ENCODE assay signal across 1 cellular context in the genomic region with DNA sequence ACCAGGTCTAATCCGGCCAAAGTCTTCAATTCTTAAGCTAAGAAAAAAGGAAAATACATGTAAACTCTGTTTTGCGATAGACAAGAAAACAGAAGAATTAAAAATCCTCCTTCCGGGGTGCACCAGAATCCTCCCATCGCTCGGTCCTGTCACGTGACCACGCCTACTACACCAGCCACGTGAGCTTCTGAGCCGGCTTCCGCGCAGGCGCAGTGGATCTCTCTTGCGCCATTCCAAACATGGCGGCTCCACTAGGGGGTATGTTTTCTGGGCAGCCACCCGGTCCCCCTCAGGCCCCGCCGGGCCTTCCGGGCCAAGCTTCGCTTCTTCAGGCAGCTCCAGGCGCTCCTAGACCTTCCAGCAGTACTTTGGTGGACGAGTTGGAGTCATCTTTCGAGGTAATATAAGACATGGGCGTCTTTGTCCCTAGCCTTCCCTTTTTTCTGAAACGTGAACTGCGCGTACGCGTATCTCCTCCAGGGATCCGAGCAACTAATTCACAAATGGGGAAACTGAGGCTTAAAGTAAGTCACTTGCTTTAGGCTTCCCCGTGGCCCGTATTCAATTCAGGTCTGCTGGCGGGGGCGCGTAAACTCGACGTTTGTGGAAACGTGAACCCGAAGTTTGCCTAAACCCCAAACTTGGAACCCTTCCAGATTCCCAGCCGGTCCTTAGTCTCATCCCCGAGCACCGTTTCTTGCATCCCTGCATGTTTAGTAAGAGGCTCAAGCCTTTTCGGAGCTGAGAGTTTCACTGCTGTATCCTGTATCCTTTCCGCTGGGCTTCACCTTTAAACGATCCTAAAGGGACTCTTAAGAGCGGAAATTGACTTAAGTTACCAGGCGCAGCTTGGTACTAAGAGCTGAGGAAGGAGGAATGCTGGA.
TF ChIP-seq lines count a peak whose summit lies in the region.

A gene with protein sequence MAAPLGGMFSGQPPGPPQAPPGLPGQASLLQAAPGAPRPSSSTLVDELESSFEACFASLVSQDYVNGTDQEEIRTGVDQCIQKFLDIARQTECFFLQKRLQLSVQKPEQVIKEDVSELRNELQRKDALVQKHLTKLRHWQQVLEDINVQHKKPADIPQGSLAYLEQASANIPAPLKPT (plus strand): TSS at position 226 of the 884 bp plus-strand sequence. CDS start 14 bp downstream, at position 240.

TF ChIP-seq in HepG2, 621 proteins besides CTCF, POLR2A, EP300 and RAD21 (continued from another document and continues in another):
- TF ChIP-seq, protein P1, sequence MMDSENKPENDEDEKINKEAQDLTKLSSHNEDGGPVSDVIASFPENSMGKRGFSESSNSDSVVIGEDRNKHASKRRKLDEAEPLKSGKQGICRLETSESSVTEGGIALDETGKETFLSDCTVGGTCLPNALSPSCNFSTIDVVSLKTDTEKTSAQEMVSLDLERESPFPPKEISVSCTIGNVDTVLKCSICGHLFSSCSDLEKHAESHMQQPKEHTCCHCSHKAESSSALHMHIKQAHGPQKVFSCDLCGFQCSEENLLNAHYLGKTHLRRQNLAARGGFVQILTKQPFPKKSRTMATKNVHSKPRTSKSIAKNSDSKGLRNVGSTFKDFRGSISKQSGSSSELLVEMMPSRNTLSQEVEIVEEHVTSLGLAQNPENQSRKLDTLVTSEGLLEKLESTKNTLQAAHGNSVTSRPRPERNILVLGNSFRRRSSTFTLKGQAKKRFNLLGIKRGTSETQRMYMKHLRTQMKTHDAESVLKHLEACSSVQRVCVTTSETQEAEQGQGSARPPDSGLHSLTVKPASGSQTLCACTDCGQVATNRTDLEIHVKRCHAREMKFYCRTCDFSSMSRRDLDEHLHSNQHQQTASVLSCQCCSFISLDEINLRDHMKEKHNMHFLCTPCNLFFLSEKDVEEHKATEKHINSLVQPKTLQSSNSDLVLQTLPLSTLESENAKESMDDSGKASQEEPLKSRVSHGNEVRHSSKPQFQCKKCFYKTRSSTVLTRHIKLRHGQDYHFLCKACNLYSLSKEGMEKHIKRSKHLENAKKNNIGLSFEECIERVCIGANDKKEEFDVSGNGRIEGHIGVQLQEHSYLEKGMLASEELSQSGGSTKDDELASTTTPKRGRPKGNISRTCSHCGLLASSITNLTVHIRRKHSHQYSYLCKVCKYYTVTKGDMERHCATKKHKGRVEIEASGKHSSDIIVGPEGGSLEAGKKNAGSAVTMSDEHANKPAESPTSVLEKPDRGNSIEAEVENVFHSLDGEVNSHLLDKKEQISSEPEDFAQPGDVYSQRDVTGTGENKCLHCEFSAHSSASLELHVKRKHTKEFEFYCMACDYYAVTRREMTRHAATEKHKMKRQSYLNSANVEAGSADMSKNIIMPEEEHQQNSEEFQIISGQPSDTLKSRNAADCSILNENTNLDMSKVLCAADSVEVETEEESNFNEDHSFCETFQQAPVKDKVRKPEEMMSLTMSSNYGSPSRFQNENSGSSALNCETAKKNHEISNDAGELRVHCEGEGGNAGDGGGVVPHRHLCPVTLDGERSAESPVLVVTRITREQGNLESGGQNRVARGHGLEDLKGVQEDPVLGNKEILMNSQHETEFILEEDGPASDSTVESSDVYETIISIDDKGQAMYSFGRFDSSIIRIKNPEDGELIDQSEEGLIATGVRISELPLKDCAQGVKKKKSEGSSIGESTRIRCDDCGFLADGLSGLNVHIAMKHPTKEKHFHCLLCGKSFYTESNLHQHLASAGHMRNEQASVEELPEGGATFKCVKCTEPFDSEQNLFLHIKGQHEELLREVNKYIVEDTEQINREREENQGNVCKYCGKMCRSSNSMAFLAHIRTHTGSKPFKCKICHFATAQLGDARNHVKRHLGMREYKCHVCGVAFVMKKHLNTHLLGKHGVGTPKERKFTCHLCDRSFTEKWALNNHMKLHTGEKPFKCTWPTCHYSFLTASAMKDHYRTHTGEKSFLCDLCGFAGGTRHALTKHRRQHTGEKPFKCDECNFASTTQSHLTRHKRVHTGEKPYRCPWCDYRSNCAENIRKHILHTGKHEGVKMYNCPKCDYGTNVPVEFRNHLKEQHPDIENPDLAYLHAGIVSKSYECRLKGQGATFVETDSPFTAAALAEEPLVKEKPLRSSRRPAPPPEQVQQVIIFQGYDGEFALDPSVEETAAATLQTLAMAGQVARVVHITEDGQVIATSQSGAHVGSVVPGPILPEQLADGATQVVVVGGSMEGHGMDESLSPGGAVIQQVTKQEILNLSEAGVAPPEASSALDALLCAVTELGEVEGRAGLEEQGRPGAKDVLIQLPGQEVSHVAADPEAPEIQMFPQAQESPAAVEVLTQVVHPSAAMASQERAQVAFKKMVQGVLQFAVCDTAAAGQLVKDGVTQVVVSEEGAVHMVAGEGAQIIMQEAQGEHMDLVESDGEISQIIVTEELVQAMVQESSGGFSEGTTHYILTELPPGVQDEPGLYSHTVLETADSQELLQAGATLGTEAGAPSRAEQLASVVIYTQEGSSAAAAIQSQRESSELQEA (CRISPR knock-in tag; IDR thresholded peaks at IDR 0.05; ENCODE audit: not compliant biosample characterization): no peak
- TF ChIP-seq MED8 (CRISPR knock-in tag; IDR thresholded peaks at IDR 0.05; ENCODE audit: insufficient replicate concordance): no peak
- TF ChIP-seq, protein P2, sequence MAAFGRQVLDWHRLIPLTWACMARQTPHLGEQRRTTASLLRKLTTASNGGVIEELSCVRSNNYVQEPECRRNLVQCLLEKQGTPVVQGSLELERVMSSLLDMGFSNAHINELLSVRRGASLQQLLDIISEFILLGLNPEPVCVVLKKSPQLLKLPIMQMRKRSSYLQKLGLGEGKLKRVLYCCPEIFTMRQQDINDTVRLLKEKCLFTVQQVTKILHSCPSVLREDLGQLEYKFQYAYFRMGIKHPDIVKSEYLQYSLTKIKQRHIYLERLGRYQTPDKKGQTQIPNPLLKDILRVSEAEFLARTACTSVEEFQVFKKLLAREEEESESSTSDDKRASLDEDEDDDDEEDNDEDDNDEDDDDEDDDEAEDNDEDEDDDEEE (CRISPR knock-in tag; IDR thresholded peaks at IDR 0.05): peak; percentile 38
- no peak; the same call in 1 of the 2 replicates for TF ChIP-seq ZNF777 (CRISPR knock-in tag; IDR thresholded peaks at IDR 0.05)
- TF ChIP-seq ZNF768 (CRISPR knock-in tag; IDR thresholded peaks at IDR 0.05): 0 out of 2 replicates have a peak, but pooled peaks have one; percentile 19
- TF ChIP-seq HNF4A (CRISPR knock-in tag; IDR thresholded peaks at IDR 0.05): 0 out of 2 replicates have a peak, but pooled peaks have one; percentile 3
- TF ChIP-seq, protein P3, sequence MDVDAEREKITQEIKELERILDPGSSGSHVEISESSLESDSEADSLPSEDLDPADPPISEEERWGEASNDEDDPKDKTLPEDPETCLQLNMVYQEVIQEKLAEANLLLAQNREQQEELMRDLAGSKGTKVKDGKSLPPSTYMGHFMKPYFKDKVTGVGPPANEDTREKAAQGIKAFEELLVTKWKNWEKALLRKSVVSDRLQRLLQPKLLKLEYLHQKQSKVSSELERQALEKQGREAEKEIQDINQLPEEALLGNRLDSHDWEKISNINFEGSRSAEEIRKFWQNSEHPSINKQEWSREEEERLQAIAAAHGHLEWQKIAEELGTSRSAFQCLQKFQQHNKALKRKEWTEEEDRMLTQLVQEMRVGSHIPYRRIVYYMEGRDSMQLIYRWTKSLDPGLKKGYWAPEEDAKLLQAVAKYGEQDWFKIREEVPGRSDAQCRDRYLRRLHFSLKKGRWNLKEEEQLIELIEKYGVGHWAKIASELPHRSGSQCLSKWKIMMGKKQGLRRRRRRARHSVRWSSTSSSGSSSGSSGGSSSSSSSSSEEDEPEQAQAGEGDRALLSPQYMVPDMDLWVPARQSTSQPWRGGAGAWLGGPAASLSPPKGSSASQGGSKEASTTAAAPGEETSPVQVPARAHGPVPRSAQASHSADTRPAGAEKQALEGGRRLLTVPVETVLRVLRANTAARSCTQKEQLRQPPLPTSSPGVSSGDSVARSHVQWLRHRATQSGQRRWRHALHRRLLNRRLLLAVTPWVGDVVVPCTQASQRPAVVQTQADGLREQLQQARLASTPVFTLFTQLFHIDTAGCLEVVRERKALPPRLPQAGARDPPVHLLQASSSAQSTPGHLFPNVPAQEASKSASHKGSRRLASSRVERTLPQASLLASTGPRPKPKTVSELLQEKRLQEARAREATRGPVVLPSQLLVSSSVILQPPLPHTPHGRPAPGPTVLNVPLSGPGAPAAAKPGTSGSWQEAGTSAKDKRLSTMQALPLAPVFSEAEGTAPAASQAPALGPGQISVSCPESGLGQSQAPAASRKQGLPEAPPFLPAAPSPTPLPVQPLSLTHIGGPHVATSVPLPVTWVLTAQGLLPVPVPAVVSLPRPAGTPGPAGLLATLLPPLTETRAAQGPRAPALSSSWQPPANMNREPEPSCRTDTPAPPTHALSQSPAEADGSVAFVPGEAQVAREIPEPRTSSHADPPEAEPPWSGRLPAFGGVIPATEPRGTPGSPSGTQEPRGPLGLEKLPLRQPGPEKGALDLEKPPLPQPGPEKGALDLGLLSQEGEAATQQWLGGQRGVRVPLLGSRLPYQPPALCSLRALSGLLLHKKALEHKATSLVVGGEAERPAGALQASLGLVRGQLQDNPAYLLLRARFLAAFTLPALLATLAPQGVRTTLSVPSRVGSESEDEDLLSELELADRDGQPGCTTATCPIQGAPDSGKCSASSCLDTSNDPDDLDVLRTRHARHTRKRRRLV (CRISPR knock-in tag; IDR thresholded peaks at IDR 0.05): no peak
- no peak for TF ChIP-seq HNRNPK (IDR thresholded peaks at IDR 0.05; ENCODE audit: low read depth, low read length, poor library complexity, severe bottlenecking)
- 0 out of 2 replicates have a peak, but pooled peaks have one; percentile 34 for TF ChIP-seq AKAP8 (CRISPR knock-in tag; IDR thresholded peaks at IDR 0.05)
- TF ChIP-seq SALL1 (CRISPR knock-in tag; IDR thresholded peaks at IDR 0.05): peak; percentile 59
- no peak for TF ChIP-seq ATF7 (IDR thresholded peaks at IDR 0.05)
- TF ChIP-seq ATF7 (CRISPR knock-in tag; IDR thresholded peaks at IDR 0.05): no peak
- TF ChIP-seq, protein P4, sequence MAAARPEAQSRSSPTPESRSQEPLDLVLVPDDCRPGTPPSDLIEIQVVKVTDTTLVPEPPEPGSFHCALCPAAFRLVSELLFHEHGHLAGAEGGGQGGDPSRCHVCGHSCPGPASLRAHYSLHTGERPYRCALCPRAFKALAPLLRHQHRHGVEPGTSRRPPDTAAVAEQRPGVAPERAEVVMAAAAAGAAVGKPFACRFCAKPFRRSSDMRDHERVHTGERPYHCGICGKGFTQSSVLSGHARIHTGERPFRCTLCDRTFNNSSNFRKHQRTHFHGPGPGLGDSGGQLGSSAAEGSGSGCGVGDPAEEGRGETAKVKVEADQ (CRISPR knock-in tag; IDR thresholded peaks at IDR 0.05; ENCODE audit: borderline replicate concordance): no peak
- no peak for TF ChIP-seq ZNF431 (CRISPR knock-in tag; IDR thresholded peaks at IDR 0.05; ENCODE audit: borderline replicate concordance, low read depth)
- TF ChIP-seq, protein P5, sequence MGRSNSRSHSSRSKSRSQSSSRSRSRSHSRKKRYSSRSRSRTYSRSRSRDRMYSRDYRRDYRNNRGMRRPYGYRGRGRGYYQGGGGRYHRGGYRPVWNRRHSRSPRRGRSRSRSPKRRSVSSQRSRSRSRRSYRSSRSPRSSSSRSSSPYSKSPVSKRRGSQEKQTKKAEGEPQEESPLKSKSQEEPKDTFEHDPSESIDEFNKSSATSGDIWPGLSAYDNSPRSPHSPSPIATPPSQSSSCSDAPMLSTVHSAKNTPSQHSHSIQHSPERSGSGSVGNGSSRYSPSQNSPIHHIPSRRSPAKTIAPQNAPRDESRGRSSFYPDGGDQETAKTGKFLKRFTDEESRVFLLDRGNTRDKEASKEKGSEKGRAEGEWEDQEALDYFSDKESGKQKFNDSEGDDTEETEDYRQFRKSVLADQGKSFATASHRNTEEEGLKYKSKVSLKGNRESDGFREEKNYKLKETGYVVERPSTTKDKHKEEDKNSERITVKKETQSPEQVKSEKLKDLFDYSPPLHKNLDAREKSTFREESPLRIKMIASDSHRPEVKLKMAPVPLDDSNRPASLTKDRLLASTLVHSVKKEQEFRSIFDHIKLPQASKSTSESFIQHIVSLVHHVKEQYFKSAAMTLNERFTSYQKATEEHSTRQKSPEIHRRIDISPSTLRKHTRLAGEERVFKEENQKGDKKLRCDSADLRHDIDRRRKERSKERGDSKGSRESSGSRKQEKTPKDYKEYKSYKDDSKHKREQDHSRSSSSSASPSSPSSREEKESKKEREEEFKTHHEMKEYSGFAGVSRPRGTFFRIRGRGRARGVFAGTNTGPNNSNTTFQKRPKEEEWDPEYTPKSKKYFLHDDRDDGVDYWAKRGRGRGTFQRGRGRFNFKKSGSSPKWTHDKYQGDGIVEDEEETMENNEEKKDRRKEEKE (IDR thresholded peaks at IDR 0.05): no peak
- TF ChIP-seq PHF8 (CRISPR knock-in tag; IDR thresholded peaks at IDR 0.05): peak; percentile 86
- 0 out of 2 replicates have a peak, but pooled peaks have one; percentile 17 for TF ChIP-seq TOE1 (CRISPR knock-in tag; IDR thresholded peaks at IDR 0.05)
- 0 out of 2 replicates have a peak, but pooled peaks have one; percentile 47 for TF ChIP-seq ATF1 (CRISPR knock-in tag; IDR thresholded peaks at IDR 0.05)
- TF ChIP-seq, protein P6, sequence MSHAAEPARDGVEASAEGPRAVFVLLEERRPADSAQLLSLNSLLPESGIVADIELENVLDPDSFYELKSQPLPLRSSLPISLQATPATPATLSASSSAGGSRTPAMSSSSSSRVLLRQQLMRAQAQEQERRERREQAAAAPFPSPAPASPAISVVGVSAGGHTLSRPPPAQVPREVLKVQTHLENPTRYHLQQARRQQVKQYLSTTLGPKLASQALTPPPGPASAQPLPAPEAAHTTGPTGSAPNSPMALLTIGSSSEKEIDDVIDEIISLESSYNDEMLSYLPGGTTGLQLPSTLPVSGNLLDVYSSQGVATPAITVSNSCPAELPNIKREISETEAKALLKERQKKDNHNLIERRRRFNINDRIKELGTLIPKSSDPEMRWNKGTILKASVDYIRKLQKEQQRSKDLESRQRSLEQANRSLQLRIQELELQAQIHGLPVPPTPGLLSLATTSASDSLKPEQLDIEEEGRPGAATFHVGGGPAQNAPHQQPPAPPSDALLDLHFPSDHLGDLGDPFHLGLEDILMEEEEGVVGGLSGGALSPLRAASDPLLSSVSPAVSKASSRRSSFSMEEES (CRISPR knock-in tag; IDR thresholded peaks at IDR 0.05): peak; percentile 96
- TF ChIP-seq, protein P7, sequence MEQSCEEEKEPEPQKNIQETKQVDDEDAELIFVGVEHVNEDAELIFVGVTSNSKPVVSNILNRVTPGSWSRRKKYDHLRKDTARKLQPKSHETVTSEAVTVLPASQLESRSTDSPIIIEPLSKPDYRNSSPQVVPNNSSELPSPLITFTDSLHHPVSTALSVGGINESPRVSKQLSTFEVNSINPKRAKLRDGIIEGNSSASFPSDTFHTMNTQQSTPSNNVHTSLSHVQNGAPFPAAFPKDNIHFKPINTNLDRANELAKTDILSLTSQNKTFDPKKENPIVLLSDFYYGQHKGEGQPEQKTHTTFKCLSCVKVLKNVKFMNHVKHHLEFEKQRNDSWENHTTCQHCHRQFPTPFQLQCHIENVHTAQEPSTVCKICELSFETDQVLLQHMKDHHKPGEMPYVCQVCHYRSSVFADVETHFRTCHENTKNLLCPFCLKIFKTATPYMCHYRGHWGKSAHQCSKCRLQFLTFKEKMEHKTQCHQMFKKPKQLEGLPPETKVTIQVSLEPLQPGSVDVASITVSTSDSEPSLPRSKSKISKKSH (CRISPR knock-in tag; IDR thresholded peaks at IDR 0.05; ENCODE audit: borderline replicate concordance): peak; percentile 51; the same call in 1 of the 2 replicates
